ENCODE assay signal across 1 cellular context in the genomic region with DNA sequence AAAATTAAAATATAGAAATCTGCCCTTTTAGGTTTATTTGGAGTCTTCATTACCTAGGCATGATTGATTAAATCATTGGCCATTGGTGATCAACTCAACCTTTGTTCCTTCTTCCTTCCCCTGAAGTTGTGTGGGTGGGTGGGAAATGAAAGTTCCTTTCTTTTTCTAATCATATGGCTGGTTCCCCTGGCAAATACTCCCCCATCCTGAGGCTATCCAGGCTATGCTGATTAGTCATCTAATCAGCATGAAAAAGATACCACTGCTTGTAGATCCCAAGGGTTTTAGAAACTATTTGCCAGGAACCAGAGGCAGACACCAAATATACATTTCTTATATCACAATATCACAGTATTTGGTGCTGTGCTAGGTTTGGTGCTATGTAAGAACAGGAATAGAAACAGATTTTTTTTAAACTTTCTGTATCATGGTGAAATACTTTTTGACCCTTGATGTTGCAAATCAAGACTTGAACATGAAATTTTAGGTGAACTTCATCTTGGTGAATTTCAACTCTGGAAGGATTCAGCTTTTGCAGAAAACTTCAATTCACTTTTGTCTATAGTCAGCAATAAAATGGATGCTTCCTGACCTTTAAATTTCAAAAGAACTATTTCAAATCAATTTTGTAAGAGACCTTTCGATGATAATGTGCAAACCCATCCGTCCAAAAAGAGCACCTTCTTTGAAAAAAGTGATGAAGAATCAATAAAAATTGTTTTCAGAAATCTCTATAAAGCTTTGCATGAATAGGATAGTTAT.
TF ChIP-seq lines count a peak whose summit lies in the region.

No MANE protein-coding gene starts in this region.

TF ChIP-seq in H1, 55 proteins besides CTCF, POLR2A, EP300 and RAD21 (continued from another document):
- TF ChIP-seq TBP (IDR thresholded peaks at IDR 0.05; ENCODE audit: low read depth, low read length) (no peak), POU5F1 (IDR thresholded peaks at IDR 0.05; ENCODE audit: low read depth, low read length) (no peak), GTF2F1 (IDR thresholded peaks at IDR 0.05; ENCODE audit: borderline replicate concordance, low read depth, low read length) (no peak), SUZ12 (IDR thresholded peaks at IDR 0.05; ENCODE audit: low read length) (no peak), FOSL1 (IDR thresholded peaks at IDR 0.05; ENCODE audit: insufficient read depth, low read depth, low read length) (no peak), YY1 (IDR thresholded peaks at IDR 0.05; ENCODE audit: low read depth, low read length) (no peak), KDM1A (IDR thresholded peaks at IDR 0.05; ENCODE audit: borderline replicate concordance, low read length) (no peak), EGR1 (IDR thresholded peaks at IDR 0.05; ENCODE audit: borderline replicate concordance, low read depth, low read length) (peak; percentile 77; the same call in 1 of the 2 replicates), NRF1 (IDR thresholded peaks at IDR 0.05; ENCODE audit: low read depth, low read length) (no peak), RXRA (IDR thresholded peaks at IDR 0.05; ENCODE audit: insufficient read depth, low read depth, low read length) (no peak), POLR2AphosphoS5 (IDR thresholded peaks at IDR 0.05; ENCODE audit: low read depth, low read length) (no peak), SP1 (IDR thresholded peaks at IDR 0.05; ENCODE audit: low read depth, low read length) (0 out of 2 replicates have a peak, but pooled peaks have one; percentile 31), CBX8 (IDR thresholded peaks at IDR 0.05; ENCODE audit: borderline replicate concordance, low read depth, low read length) (no peak), TCF12 (IDR thresholded peaks at IDR 0.05; ENCODE audit: low read depth, low read length) (no peak), HDAC6 (IDR thresholded peaks at IDR 0.05; ENCODE audit: low read depth, low read length) (no peak), MAFK (IDR thresholded peaks at IDR 0.05; ENCODE audit: low read depth, low read length) (no peak), JUN (IDR thresholded peaks at IDR 0.05; ENCODE audit: low read depth, low read length) (no peak), SIN3A (conservative IDR thresholded peaks at IDR 0.05 in 1 of 2, IDR thresholded peaks at IDR 0.05 in 1 of 2; ENCODE audit: low read depth in 1 of 2, low read length in 2 of 2) (no peak), SP4 (IDR thresholded peaks at IDR 0.05; ENCODE audit: low read length) (no peak), MAX (IDR thresholded peaks at IDR 0.05) (no peak), CEBPB (IDR thresholded peaks at IDR 0.05; ENCODE audit: low read depth, low read length) (no peak), KDM4A (IDR thresholded peaks at IDR 0.05; ENCODE audit: low read depth, low read length, severe bottlenecking) (no peak)
- TF ChIP-seq, protein P1, sequence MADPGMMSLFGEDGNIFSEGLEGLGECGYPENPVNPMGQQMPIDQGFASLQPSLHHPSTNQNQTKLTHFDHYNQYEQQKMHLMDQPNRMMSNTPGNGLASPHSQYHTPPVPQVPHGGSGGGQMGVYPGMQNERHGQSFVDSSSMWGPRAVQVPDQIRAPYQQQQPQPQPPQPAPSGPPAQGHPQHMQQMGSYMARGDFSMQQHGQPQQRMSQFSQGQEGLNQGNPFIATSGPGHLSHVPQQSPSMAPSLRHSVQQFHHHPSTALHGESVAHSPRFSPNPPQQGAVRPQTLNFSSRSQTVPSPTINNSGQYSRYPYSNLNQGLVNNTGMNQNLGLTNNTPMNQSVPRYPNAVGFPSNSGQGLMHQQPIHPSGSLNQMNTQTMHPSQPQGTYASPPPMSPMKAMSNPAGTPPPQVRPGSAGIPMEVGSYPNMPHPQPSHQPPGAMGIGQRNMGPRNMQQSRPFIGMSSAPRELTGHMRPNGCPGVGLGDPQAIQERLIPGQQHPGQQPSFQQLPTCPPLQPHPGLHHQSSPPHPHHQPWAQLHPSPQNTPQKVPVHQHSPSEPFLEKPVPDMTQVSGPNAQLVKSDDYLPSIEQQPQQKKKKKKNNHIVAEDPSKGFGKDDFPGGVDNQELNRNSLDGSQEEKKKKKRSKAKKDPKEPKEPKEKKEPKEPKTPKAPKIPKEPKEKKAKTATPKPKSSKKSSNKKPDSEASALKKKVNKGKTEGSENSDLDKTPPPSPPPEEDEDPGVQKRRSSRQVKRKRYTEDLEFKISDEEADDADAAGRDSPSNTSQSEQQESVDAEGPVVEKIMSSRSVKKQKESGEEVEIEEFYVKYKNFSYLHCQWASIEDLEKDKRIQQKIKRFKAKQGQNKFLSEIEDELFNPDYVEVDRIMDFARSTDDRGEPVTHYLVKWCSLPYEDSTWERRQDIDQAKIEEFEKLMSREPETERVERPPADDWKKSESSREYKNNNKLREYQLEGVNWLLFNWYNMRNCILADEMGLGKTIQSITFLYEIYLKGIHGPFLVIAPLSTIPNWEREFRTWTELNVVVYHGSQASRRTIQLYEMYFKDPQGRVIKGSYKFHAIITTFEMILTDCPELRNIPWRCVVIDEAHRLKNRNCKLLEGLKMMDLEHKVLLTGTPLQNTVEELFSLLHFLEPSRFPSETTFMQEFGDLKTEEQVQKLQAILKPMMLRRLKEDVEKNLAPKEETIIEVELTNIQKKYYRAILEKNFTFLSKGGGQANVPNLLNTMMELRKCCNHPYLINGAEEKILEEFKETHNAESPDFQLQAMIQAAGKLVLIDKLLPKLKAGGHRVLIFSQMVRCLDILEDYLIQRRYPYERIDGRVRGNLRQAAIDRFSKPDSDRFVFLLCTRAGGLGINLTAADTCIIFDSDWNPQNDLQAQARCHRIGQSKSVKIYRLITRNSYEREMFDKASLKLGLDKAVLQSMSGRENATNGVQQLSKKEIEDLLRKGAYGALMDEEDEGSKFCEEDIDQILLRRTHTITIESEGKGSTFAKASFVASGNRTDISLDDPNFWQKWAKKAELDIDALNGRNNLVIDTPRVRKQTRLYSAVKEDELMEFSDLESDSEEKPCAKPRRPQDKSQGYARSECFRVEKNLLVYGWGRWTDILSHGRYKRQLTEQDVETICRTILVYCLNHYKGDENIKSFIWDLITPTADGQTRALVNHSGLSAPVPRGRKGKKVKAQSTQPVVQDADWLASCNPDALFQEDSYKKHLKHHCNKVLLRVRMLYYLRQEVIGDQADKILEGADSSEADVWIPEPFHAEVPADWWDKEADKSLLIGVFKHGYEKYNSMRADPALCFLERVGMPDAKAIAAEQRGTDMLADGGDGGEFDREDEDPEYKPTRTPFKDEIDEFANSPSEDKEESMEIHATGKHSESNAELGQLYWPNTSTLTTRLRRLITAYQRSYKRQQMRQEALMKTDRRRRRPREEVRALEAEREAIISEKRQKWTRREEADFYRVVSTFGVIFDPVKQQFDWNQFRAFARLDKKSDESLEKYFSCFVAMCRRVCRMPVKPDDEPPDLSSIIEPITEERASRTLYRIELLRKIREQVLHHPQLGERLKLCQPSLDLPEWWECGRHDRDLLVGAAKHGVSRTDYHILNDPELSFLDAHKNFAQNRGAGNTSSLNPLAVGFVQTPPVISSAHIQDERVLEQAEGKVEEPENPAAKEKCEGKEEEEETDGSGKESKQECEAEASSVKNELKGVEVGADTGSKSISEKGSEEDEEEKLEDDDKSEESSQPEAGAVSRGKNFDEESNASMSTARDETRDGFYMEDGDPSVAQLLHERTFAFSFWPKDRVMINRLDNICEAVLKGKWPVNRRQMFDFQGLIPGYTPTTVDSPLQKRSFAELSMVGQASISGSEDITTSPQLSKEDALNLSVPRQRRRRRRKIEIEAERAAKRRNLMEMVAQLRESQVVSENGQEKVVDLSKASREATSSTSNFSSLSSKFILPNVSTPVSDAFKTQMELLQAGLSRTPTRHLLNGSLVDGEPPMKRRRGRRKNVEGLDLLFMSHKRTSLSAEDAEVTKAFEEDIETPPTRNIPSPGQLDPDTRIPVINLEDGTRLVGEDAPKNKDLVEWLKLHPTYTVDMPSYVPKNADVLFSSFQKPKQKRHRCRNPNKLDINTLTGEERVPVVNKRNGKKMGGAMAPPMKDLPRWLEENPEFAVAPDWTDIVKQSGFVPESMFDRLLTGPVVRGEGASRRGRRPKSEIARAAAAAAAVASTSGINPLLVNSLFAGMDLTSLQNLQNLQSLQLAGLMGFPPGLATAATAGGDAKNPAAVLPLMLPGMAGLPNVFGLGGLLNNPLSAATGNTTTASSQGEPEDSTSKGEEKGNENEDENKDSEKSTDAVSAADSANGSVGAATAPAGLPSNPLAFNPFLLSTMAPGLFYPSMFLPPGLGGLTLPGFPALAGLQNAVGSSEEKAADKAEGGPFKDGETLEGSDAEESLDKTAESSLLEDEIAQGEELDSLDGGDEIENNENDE (IDR thresholded peaks at IDR 0.05; ENCODE audit: insufficient replicate concordance, low read length), result peak; percentile 70
- TF ChIP-seq, protein P2, sequence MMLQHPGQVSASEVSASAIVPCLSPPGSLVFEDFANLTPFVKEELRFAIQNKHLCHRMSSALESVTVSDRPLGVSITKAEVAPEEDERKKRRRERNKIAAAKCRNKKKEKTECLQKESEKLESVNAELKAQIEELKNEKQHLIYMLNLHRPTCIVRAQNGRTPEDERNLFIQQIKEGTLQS (IDR thresholded peaks at IDR 0.05; ENCODE audit: insufficient read depth, low read depth, low read length), result no peak
TF ChIP-seq in H1: peak in this region for 4.
